Comparison of ENCODE assay signal across 12 cellular contexts in genomic region chr12:91140660-91141045, GRCh38. TPM values are rescaled to one million over a fixed set of nuclear protein-coding genes. Genes with fewer than 3 reads are reported as not detected.
DNase-seq lines count a peak whose midpoint lies in the region; ATAC-seq and TF ChIP-seq lines count a peak whose summit lies in the region.
"Had no signal": no experiment of that assay in that cellular context is flagged by ENCODE, and none has a peak within 500 bp of the region (broad histone marks: within the 10 kb centered on the region; RNA-seq: fewer than 3 reads in every experiment).

No MANE protein-coding gene starts in this region.

- no peak for TF ChIP-seq POLR2A in uterus (IDR thresholded peaks at IDR 0.05)

- H3K4me3 ChIP-seq in muscle layer of duodenum (ENCODE audit: low read depth in 1 of 2, low read length in 2 of 2) (no peak overlapping the region), uterus (no peak overlapping the region)
- H3K4me3 ChIP-seq: tibial nerve had no signal

- ATAC-seq in GM19463 (IDR thresholded peaks at IDR 0.05; ENCODE audit: unreplicated experiment) (no peak), GM21367 (IDR thresholded peaks at IDR 0.05; ENCODE audit: unreplicated experiment) (no peak)

- H3K36me3 ChIP-seq in muscle layer of duodenum (ENCODE audit: control insufficient read depth in 1 of 2, insufficient read depth in 2 of 2, low read length in 2 of 2) = peaks cover 0 to 23% of the 10 kb centered on the region in 2 donors
- no peaks in the 10 kb centered on the region for H3K36me3 ChIP-seq in uterus
- H3K36me3 ChIP-seq: tibial nerve had no signal

- DNase-seq in M059J (ENCODE audit: low read depth) (peak; percentile 74), fibroblast of peridontal ligament (ENCODE audit: extremely low read depth) (peak; percentile 90), uterus (no peak)
- DNase-seq in activated CD8-positive, alpha-beta memory T cell treated with anti-CD3 and anti-CD28 coated beads, Interleukin-2, amount 50 U/mL, for 4 hours = no peak
- DNase-seq: activated B cell treated with CpG ODN at 0.5 μM for 24 hours; NCI-H446; nucleus accumbens; stimulated activated CD4-positive, alpha-beta T cell treated with anti-CD3 and anti-CD28 coated beads, Interleukin-15, amount 100 ng/mL, for 24 hours had no signal

- intact Hi-C loops in uterus (cut with DNase I; ENCODE audit: low total_unique reads) = no loop called here

- H3K27ac ChIP-seq in muscle layer of duodenum (ENCODE audit: low read length) (peak overlapping the region; percentile 62), uterus (peak overlapping the region; percentile 77 to 87)

- no peaks in the 10 kb centered on the region for H3K9me3 ChIP-seq in muscle layer of duodenum (ENCODE audit: control insufficient read depth in 1 of 2, low read length in 2 of 2)
- H3K9me3 ChIP-seq in uterus = no peaks in the 10 kb centered on the region
- H3K9me3 ChIP-seq: tibial nerve had no signal

- H3K4me1 ChIP-seq in muscle layer of duodenum (ENCODE audit: control insufficient read depth in 1 of 2, insufficient read depth in 2 of 2, low read length in 2 of 2) = peaks cover 3 to 10% of the 10 kb centered on the region in 2 donors
- peaks cover 0 to 24% of the 10 kb centered on the region in 2 donors for H3K4me1 ChIP-seq in uterus

- TF ChIP-seq CTCF in uterus (IDR thresholded peaks at IDR 0.05) = no peak

- H3K27me3 ChIP-seq in muscle layer of duodenum (ENCODE audit: low read depth, low read length) (no peaks in the 10 kb centered on the region), uterus (no peaks in the 10 kb centered on the region)
- H3K27me3 ChIP-seq: tibial nerve had no signal

RNA-seq across cellular contexts. Expression of gene LUM, which starts 29.4 kb away (rescaled TPM):
- total RNA-seq in M059J (2014; rRNA removed; shearing (Covaris generic)) = 293 and 400 TPM in 2 replicates
- 100 to 1,000 TPM in 3 of 4 donors, 10 to 100 TPM in 1; 79.4 to 930 (median 325) TPM for total RNA-seq in uterus
- total RNA-seq: activated B cell treated with CpG ODN at 0.5 μM for 24 hours had no signal

RNA-seq across cellular contexts. Expression of gene DCN, which starts 42.0 kb away (rescaled TPM):
- 16.3 and 16.5 TPM in 2 replicates for total RNA-seq in M059J (2014; rRNA removed; shearing (Covaris generic))
- total RNA-seq in uterus = 1,000 to 10,000 TPM; 1,699 to 4,675 (median 2,258) TPM
- total RNA-seq: activated B cell treated with CpG ODN at 0.5 μM for 24 hours had no signal

Comparison
In these comparisons a context has a peak if more than half of its experiments do, and no peak if none do; other contexts are left out.
1. DNase-seq: peak in M059J (single experiment) and fibroblast of peridontal ligament (single experiment); none in uterus (0 of 2) and activated CD8-positive, alpha-beta memory T cell treated with anti-CD3 and anti-CD28 coated beads, Interleukin-2, amount 50 U/mL, for 4 hours (single experiment).
2. RNA of gene DCN, which starts 42.0 kb away (total RNA-seq): 1,699 to 4,675 TPM in uterus; 16.3 to 16.5 TPM in M059J; every median in the first group is over 10 times any median in the second.